ENCODE assay signal across 8 cellular contexts in genomic region chr2:86274265-86274917, GRCh38.
DNase-seq lines count a peak whose midpoint lies in the region; ATAC-seq and TF ChIP-seq lines count a peak whose summit lies in the region.

No MANE protein-coding gene starts in this region.

- no peak overlapping the region for H3K4me3 ChIP-seq in suprapubic skin

- no peaks in the 10 kb centered on the region for H3K4me1 ChIP-seq in suprapubic skin

- DNase-seq in activated T-helper 1 cell treated with anti-CD3 and anti-CD28 coated beads, Interleukin-12 subunit alpha, Interleukin-12 subunit beta, Interleukin-2, Interleukin-4 antibody, amounts not matched to agents 30 ng/mL and 10 ng/mL and 1 ng/mL, durations not matched to agents 14 hours and 24 hours and 36 hours (ENCODE audit: low spot score): no peak
- peak; percentile 36 for DNase-seq in non-pigmented ciliary epithelial cell (ENCODE audit: low read depth)
- no peak for DNase-seq in DMS79 treated with DMSO at 0.1 percent for 48 hours (lab: John Stamatoyannopoulos, UW)
- DNase-seq in NCI-H524 (lab: John Stamatoyannopoulos, UW): no peak
- DNase-seq in suprapubic skin (ENCODE audit: low spot score in 2 of 2): no peak
- DNase-seq in stimulated activated CD4-positive, alpha-beta T cell treated with anti-CD3 and anti-CD28 coated beads, Interleukin-12 subunit alpha, Interleukin-12 subunit beta, amount 100 ng/mL, for 4 hours: no peak

- H3K36me3 Mint-ChIP-seq in activated T-helper 1 cell treated with anti-CD3 and anti-CD28 coated beads, Interleukin-12 subunit alpha, Interleukin-12 subunit beta, Interleukin-2, Interleukin-4 antibody, amounts not matched to agents 30 ng/mL and 10 ng/mL and 1 ng/mL, durations not matched to agents 14 hours and 24 hours and 36 hours (ENCODE audit: low read depth): peaks cover 14% of the 10 kb centered on the region

- no peaks in the 10 kb centered on the region for H3K27me3 Mint-ChIP-seq in activated T-helper 1 cell treated with anti-CD3 and anti-CD28 coated beads, Interleukin-12 subunit alpha, Interleukin-12 subunit beta, Interleukin-2, Interleukin-4 antibody, amounts not matched to agents 30 ng/mL and 10 ng/mL and 1 ng/mL, durations not matched to agents 14 hours and 24 hours and 36 hours (ENCODE audit: insufficient read depth)

- ATAC-seq in GM18499 (IDR thresholded peaks at IDR 0.05; ENCODE audit: insufficient read depth, unreplicated experiment) (peak; percentile 65), HG03025 (IDR thresholded peaks at IDR 0.05; ENCODE audit: low FRiP score, unreplicated experiment) (peak; percentile 48)

- intact Hi-C loops in activated T-helper 1 cell treated with anti-CD3 and anti-CD28 coated beads, Interleukin-12 subunit alpha, Interleukin-12 subunit beta, Interleukin-2, Interleukin-4 antibody, amounts not matched to agents 30 ng/mL and 10 ng/mL and 1 ng/mL, durations not matched to agents 14 hours and 24 hours and 36 hours (cut with micrococcal nuclease): loop anchor here (2.0 kb wide), 1 partner anchor 76 kb away; the partner anchor contains the start of gene MRPL35

- H3K27ac ChIP-seq in suprapubic skin: no peak overlapping the region

- WGBS in suprapubic skin: 63% methylated on average over 5 of the region's 5 CpGs

- no peak for TF ChIP-seq EP300 in suprapubic skin (IDR thresholded peaks at IDR 0.05)

- H3K4me3 Mint-ChIP-seq in activated T-helper 1 cell treated with anti-CD3 and anti-CD28 coated beads, Interleukin-12 subunit alpha, Interleukin-12 subunit beta, Interleukin-2, Interleukin-4 antibody, amounts not matched to agents 30 ng/mL and 10 ng/mL and 1 ng/mL, durations not matched to agents 14 hours and 24 hours and 36 hours: no peak overlapping the region

- H3K36me3 ChIP-seq in suprapubic skin: no peaks in the 10 kb centered on the region

- H3K27ac Mint-ChIP-seq in activated T-helper 1 cell treated with anti-CD3 and anti-CD28 coated beads, Interleukin-12 subunit alpha, Interleukin-12 subunit beta, Interleukin-2, Interleukin-4 antibody, amounts not matched to agents 30 ng/mL and 10 ng/mL and 1 ng/mL, durations not matched to agents 14 hours and 24 hours and 36 hours: peak overlapping the region; percentile 13

- no peak for TF ChIP-seq CTCF in suprapubic skin (IDR thresholded peaks at IDR 0.05)

- no peaks in the 10 kb centered on the region for H3K9me3 ChIP-seq in suprapubic skin

- peaks cover 44% of the 10 kb centered on the region for H3K9me3 Mint-ChIP-seq in activated T-helper 1 cell treated with anti-CD3 and anti-CD28 coated beads, Interleukin-12 subunit alpha, Interleukin-12 subunit beta, Interleukin-2, Interleukin-4 antibody, amounts not matched to agents 30 ng/mL and 10 ng/mL and 1 ng/mL, durations not matched to agents 14 hours and 24 hours and 36 hours

- H3K4me1 Mint-ChIP-seq in activated T-helper 1 cell treated with anti-CD3 and anti-CD28 coated beads, Interleukin-12 subunit alpha, Interleukin-12 subunit beta, Interleukin-2, Interleukin-4 antibody, amounts not matched to agents 30 ng/mL and 10 ng/mL and 1 ng/mL, durations not matched to agents 14 hours and 24 hours and 36 hours (ENCODE audit: low read depth): peaks cover 28% of the 10 kb centered on the region

- no peak for TF ChIP-seq POLR2A in suprapubic skin (IDR thresholded peaks at IDR 0.05)

- H3K27me3 ChIP-seq in suprapubic skin: no peaks in the 10 kb centered on the region
